2 cellular contexts compared by ENCODE assay signal in the genomic region with DNA sequence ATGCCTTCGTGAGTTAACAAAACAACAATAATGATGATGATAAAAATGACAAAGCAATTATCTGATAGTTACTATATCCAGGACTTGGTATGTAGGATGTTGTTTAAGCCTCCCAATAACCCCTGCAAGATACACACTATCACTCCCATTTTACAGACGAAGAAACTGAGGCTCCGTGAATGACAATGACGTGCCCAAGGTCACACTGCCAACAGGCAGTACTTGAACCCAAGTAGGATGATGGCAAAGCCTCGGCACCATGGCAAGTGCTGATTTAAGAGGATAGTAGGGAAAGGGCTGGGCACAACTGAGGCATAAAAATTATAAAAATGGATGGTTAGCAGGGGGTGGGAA.
A peak's percentile ranks its signal among the peaks of the same experiment; 100 is the strongest.
TF ChIP-seq lines count a peak whose summit lies in the region.

No MANE protein-coding gene starts in this region.

TF ChIP-seq in HepG2, 621 proteins besides CTCF, POLR2A, EP300 and RAD21:
- TF ChIP-seq HNRNPK (IDR thresholded peaks at IDR 0.05; ENCODE audit: low read depth, low read length, poor library complexity, severe bottlenecking) (peak; percentile 18), ZNF629 (CRISPR knock-in tag; conservative IDR thresholded peaks at IDR 0.05) (peak; percentile 65; the same call in 1 of the 2 replicates), SMARCE1 (IDR thresholded peaks at IDR 0.05; ENCODE audit: borderline replicate concordance) (no peak)

TF ChIP-seq in K562, 482 proteins besides CTCF, POLR2A, EP300 and RAD21:
- peak; percentile 40; the same call in 1 of the 2 replicates for TF ChIP-seq BCOR (IDR thresholded peaks at IDR 0.05)
- TF ChIP-seq ESRRA (IDR thresholded peaks at IDR 0.05; ENCODE audit: borderline replicate concordance, low read depth) = peak; percentile 35; the same call in 1 of the 2 replicates
- TF ChIP-seq HDAC6 (IDR thresholded peaks at IDR 0.05; ENCODE audit: low read depth, low read length) = no peak
- peak; percentile 78 for TF ChIP-seq RBM25 (IDR thresholded peaks at IDR 0.05; ENCODE audit: low read depth, low read length, severe bottlenecking)
- no peak for TF ChIP-seq ZFP36 (IDR thresholded peaks at IDR 0.05; ENCODE audit: low read depth, low read length, partially characterized antibody)
- TF ChIP-seq MYC (IDR thresholded peaks at IDR 0.05; ENCODE audit: low read depth, low read length) = no peak
- no peak for TF ChIP-seq MYC (CRISPR knock-in tag; IDR thresholded peaks at IDR 0.05; ENCODE audit: borderline replicate concordance, low read depth)
- TF ChIP-seq HNRNPL (IDR thresholded peaks at IDR 0.05; ENCODE audit: low read depth, low read length) = no peak
- no peak for TF ChIP-seq SMARCE1 (IDR thresholded peaks at IDR 0.05)
